Comparison of ENCODE assay signal across 27 cellular contexts in genomic region chr6:155837474-155837873, GRCh38.
"Had no signal": no experiment of that assay in that cellular context is flagged by ENCODE, and none has a peak within 500 bp of the region (broad histone marks: within the 10 kb centered on the region; RNA-seq: fewer than 3 reads in every experiment).

No MANE protein-coding gene starts in this region.

- H3K27me3 ChIP-seq: stomach, suprapubic skin, testis, thyroid gland, tibial artery, tibial nerve, transverse colon, upper lobe of left lung, upper lobe of right lung, uterus, vagina had no signal

- H3K27ac ChIP-seq: stomach, suprapubic skin, testis, thoracic aorta, thyroid gland, tibial artery, tibial nerve, transverse colon, upper lobe of left lung, upper lobe of right lung, uterus, vagina had no signal

- FAIRE-seq: urothelium cell line had no signal

- H3K36me3 ChIP-seq: stomach, suprapubic skin, thoracic aorta, thyroid gland, tibial artery, tibial nerve, transverse colon, upper lobe of left lung, upper lobe of right lung, uterus, vagina had no signal

- DNase-seq: stimulated activated CD4-positive, alpha-beta T cell treated with anti-CD3 and anti-CD28 coated beads, Interleukin-2, amount 100 ng/mL, for 48 hours; stimulated activated CD4-positive, alpha-beta T cell treated with anti-CD3 and anti-CD28 coated beads, Interleukin-4, amount 100 ng/mL, for 1 hour; stimulated activated CD4-positive, alpha-beta T cell treated with anti-CD3 and anti-CD28 coated beads, Interleukin-4, amount 100 ng/mL, for 24 hours; stimulated activated CD4-positive, alpha-beta T cell treated with anti-CD3 and anti-CD28 coated beads, Interleukin-4, amount 100 ng/mL, for 4 hours; stimulated activated CD8-positive, alpha-beta memory T cell treated with anti-CD3 and anti-CD28 coated beads, Interleukin-4, amount 100 ng/mL, for 48 hours; stimulated activated naive B cell treated with anti-CD40 and anti-IgM and Interleukin-4, amounts not matched to agents 10 μg/mL and 1 μg/mL and 100 μg/mL, for 72 hours; stimulated activated naive CD4-positive, alpha-beta T cell; stimulated activated naive CD4-positive, alpha-beta T cell treated with Interleukin-2 at 50 U/mL for 16 hours; stimulated activated naive CD8-positive, alpha-beta T cell treated with anti-CD3 and anti-CD28 coated beads, Interleukin-15, amount 100 ng/mL, for 72 hours; stimulated activated naive CD8-positive, alpha-beta T cell treated with anti-CD3 and anti-CD28 coated beads, Interleukin-15, Interleukin-2, amounts not matched to agents 100 U/mL and 50 U/mL, for 24 hours; stomach; substantia nigra; testis; thyroid gland; tibial artery; transverse colon; trophoblast cell; upper lobe of left lung; upper lobe of right lung; uterus had no signal

- ATAC-seq: stimulated activated effector memory CD8-positive, alpha-beta T cell treated with anti-CD3 and anti-CD28 coated beads, Interleukin-12 subunit alpha, Interleukin-12 subunit beta, amount 100 ng/mL, for 72 hours; stimulated activated memory B cell treated with anti-CD40 and anti-IgM and Interleukin-4, amounts not matched to agents 10 μg/mL and 1 μg/mL and 100 μg/mL, for 72 hours; stimulated activated naive B cell treated with anti-CD40 and anti-IgM and Interleukin-4, amounts not matched to agents 10 μg/mL and 1 μg/mL and 100 μg/mL, for 72 hours; stimulated activated naive CD8-positive, alpha-beta T cell treated with anti-CD3 and anti-CD28 coated beads, Interleukin-15, amount 100 ng/mL, for 72 hours; stimulated activated naive CD8-positive, alpha-beta T cell treated with anti-CD3 and anti-CD28 coated beads, Interleukin-15, Interleukin-2, amounts not matched to agents 100 U/mL and 50 U/mL, for 24 hours; upper lobe of right lung had no signal

- H3K4me3 ChIP-seq: stomach, suprapubic skin, testis, thoracic aorta, thyroid gland, tibial artery, tibial nerve, transverse colon, upper lobe of left lung, upper lobe of right lung, uterus, vagina had no signal

- H3K9me3 ChIP-seq: stomach, suprapubic skin, testis, thoracic aorta, thyroid gland, tibial artery, tibial nerve, transverse colon, upper lobe of left lung, upper lobe of right lung, uterus, vagina had no signal

- H3K4me1 ChIP-seq: stomach, suprapubic skin, testis, thyroid gland, tibial artery, tibial nerve, transverse colon, upper lobe of left lung, upper lobe of right lung, uterus, vagina had no signal
